Comparison of ENCODE assay signal across 8 cellular contexts in the genomic region with DNA sequence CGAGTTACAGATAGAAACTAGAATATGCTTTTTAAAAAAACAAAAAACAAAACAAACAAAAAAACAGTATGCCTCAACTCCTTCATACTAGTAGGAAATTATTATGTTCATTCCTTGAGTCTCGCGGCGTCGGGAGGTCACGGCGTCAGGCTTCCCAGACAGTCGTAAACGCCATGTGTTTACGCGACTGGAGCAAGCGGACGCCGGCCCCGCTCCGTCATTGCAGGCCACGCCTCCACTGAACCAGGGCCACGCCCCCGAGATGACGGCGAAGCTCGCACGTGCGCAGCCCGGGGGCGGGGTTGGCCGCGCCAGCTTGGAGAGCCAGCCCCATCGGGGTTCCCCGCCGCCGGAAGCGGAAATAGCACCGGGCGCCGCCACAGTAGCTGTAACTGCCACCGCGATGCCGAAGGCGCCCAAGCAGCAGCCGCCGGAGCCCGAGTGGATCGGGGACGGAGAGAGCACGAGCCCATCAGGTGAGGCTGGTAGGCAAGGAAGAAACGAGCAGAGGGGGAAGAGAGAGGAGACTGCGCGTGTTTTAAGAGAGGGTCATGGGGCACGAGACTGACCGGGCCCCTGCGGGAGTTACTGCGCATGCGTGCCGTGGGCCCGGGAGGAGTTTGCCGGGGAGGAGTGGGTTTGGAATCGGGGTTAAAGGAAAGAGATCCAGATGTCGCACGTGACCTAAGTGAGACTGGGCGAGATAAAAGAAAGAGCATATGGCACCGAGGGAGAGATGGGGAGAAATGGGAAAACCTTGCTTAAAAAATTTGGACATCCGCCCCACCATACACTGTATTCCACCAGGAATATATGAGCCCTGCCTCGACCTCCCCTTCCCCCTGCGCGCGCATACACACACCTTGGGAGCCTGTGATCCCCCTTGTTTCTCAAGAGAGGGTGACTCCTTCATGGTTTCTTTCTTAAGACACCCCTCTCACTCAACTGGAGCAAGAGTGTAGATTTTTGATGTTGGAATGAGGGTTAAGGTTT. TPM values are rescaled to one million over a fixed set of nuclear protein-coding genes. Genes with fewer than 3 reads are reported as not detected.
DNase-seq lines count a peak whose midpoint lies in the region; ATAC-seq and TF ChIP-seq lines count a peak whose summit lies in the region.

A gene (plus strand): TSS at position 358 of the 993 bp plus-strand sequence. CDS start 46 bp downstream, at position 404.

- no peak for TF ChIP-seq CTCF in KMS-11 (conservative IDR thresholded peaks at IDR 0.05; ENCODE audit: low read depth, low read length)
- TF ChIP-seq CTCF in Peyer's patch (IDR thresholded peaks at IDR 0.05): no peak

- peak within 1 kb of the TSS; percentile 83 for H3K4me2 ChIP-seq in KMS-11

- TF ChIP-seq POLR2A in Peyer's patch (IDR thresholded peaks at IDR 0.05): peak; percentile 48 to 62

- H3K9ac ChIP-seq in KMS-11: peak within 1 kb of the TSS; percentile 75
- peak within 1 kb of the TSS; percentile 81 for H3K9ac ChIP-seq in muscle layer of colon (ENCODE audit: low read length)

- peak within 1 kb of the TSS; percentile 89 for H2AFZ ChIP-seq in KMS-11 (ENCODE audit: low read depth)

- ATAC-seq in GM21737 (IDR thresholded peaks at IDR 0.05; ENCODE audit: unreplicated experiment): peak; percentile 96

- 0 out of 2 replicates have a peak, but pooled peaks cover 11% of the 10 kb centered on the region for H4K20me1 ChIP-seq in KMS-11 (ENCODE audit: insufficient read depth)

- H3K27me3 ChIP-seq in KMS-11 (ENCODE audit: insufficient read depth, low read depth): no peaks in the 10 kb centered on the region; the same call in 1 of the 2 replicates
- H3K27me3 ChIP-seq in Peyer's patch: no peaks in the 10 kb centered on the region
- no peaks in the 10 kb centered on the region for H3K27me3 ChIP-seq in esophagus (ENCODE audit: control insufficient read depth in 1 of 2, insufficient read depth in 2 of 2, low read length in 2 of 2)
- no peaks in the 10 kb centered on the region for H3K27me3 ChIP-seq in muscle layer of colon (ENCODE audit: control insufficient read depth in 1 of 2, insufficient read depth in 2 of 2, low read length in 2 of 2)

- peaks cover 46% of the 10 kb centered on the region for H3K79me2 ChIP-seq in KMS-11 (ENCODE audit: insufficient read depth, low read depth)

- H3K36me3 ChIP-seq in KMS-11 (ENCODE audit: insufficient read depth) (no peaks in the 10 kb centered on the region), Peyer's patch (peaks cover 0 to under 1% (median 0%) of the 10 kb centered on the region in 3 donors), esophagus (ENCODE audit: control insufficient read depth in 2 of 2, insufficient read depth in 2 of 2, low read length in 1 of 2) (no peaks in the 10 kb centered on the region), muscle layer of colon (ENCODE audit: insufficient read depth, low read length) (peaks cover 7% of the 10 kb centered on the region)

- H3K9me3 ChIP-seq in Peyer's patch: no peaks in the 10 kb centered on the region
- H3K9me3 ChIP-seq in esophagus (ENCODE audit: control insufficient read depth in 2 of 2, insufficient read depth in 1 of 2, low read depth in 1 of 2, low read length in 1 of 2): no peaks in the 10 kb centered on the region
- H3K9me3 ChIP-seq in muscle layer of colon (ENCODE audit: low read length): no peaks in the 10 kb centered on the region

- H3K27ac ChIP-seq in KMS-11 (peak within 1 kb of the TSS; percentile 61), Peyer's patch (peak within 1 kb of the TSS; percentile 84 to 87 (median 86)), esophagus (ENCODE audit: low read depth in 2 of 2, low read length in 1 of 2) (peak within 1 kb of the TSS; percentile 91 to 94), muscle layer of colon (ENCODE audit: low read depth, low read length) (peak within 1 kb of the TSS; percentile 92)

- DNase-seq in DMS53 treated with DMSO at 0.1 percent for 48 hours (lab: John Stamatoyannopoulos, UW; ENCODE audit: unreplicated experiment) (peak; percentile 92), Peyer's patch (peak; percentile 99 to 100 (median 99))
- DNase-seq in activated T-cell treated with anti-CD3 and anti-CD28 coated beads, Interleukin-2, amount 50 U/mL, for 48 hours: peak; percentile 100
- peak; percentile 99 for DNase-seq in stimulated activated CD8-positive, alpha-beta memory T cell treated with anti-CD3 and anti-CD28 coated beads, Interleukin-7, amount 100 ng/mL, for 24 hours (ENCODE audit: low read depth)

- H3K4me3 ChIP-seq in KMS-11 (IDR thresholded peaks at IDR 0.05; ENCODE audit: insufficient read depth, low read depth, low read length) (peak within 1 kb of the TSS; percentile 42), Peyer's patch (peak within 1 kb of the TSS; percentile 58 to 86 (median 76)), esophagus (ENCODE audit: low read depth in 1 of 2, low read length in 2 of 2) (peak within 1 kb of the TSS; percentile 61 to 88), muscle layer of colon (ENCODE audit: low read depth in 1 of 2, low read length in 2 of 2) (peak within 1 kb of the TSS; percentile 47 to 85)

- 0 to 1% methylated on average over 67 of the region's 67 CpGs for WGBS in esophagus, 2 donors

- H3K4me1 ChIP-seq in KMS-11 (ENCODE audit: low read depth, poor library complexity, severe bottlenecking) (peaks cover 31% of the 10 kb centered on the region), Peyer's patch (peaks cover 0 to 37% (median 4%) of the 10 kb centered on the region in 4 donors), esophagus (ENCODE audit: control insufficient read depth in 2 of 2, insufficient read depth in 2 of 2, low read length in 1 of 2) (peaks cover 2 to 3% of the 10 kb centered on the region in 2 donors), muscle layer of colon (ENCODE audit: insufficient read depth, low read length) (peaks cover 41% of the 10 kb centered on the region)

RNA-seq across cellular contexts. Expression of the gene that starts here (rescaled TPM):
- 100 to 1,000 TPM in 1 of 4 donors, 10 to 100 TPM in 3; 38.6 to 328 (median 45.2) TPM for total RNA-seq in Peyer's patch
- 10 to 100 TPM; 17.7 to 23.8 TPM for polyA plus RNA-seq in esophagus

Comparison
In these comparisons a context has a peak if more than half of its experiments do, and no peak if none do; other contexts are left out.
1. Peak in every context shown above with its lines: DNase-seq, ATAC-seq, H3K4me3 ChIP-seq and H3K27ac ChIP-seq.